28 cellular contexts compared by ENCODE assay signal in genomic region chr1:105437847-105438246, GRCh38.
"Had no signal": no experiment of that assay in that cellular context is flagged by ENCODE, and none has a peak within 500 bp of the region (broad histone marks: within the 10 kb centered on the region; RNA-seq: fewer than 3 reads in every experiment).

No MANE protein-coding gene starts in this region.

- H3K36me3 ChIP-seq: brain microvascular endothelial cell had no signal

- H3K36me3 Mint-ChIP-seq: activated naive CD4-positive, alpha-beta T cell treated with anti-CD3 and anti-CD28 coated beads, Interleukin-2, amount 10 ng/mL, durations not matched to agents 7 days and 5 days; activated naive CD8-positive, alpha-beta T cell treated with anti-CD3 and anti-CD28 coated beads, Interleukin-2, amount 10 ng/mL, durations not matched to agents 7 days and 5 days had no signal

- H3K27ac Mint-ChIP-seq: activated CD4-positive, alpha-beta memory T cell treated with anti-CD3 and anti-CD28 coated beads, Interleukin-2, amount 10 ng/mL, durations not matched to agents 7 days and 5 days; activated CD4-positive, alpha-beta T cell treated with anti-CD3 and anti-CD28 coated beads, Interleukin-2, amount 10 ng/mL, durations not matched to agents 7 days and 5 days; activated naive CD4-positive, alpha-beta T cell treated with anti-CD3 and anti-CD28 coated beads, Interleukin-2, amount 10 ng/mL, durations not matched to agents 7 days and 5 days; activated naive CD4-positive, alpha-beta T cell treated with anti-CD3 and anti-CD28 coated beads, Interleukin-2, amount 50 U/mL, for 72 hours; activated naive CD8-positive, alpha-beta T cell treated with anti-CD3 and anti-CD28 coated beads, Interleukin-2, amount 10 ng/mL, durations not matched to agents 7 days and 5 days; activated T-cell treated with anti-CD3 and anti-CD28 coated beads, Interleukin-2, amount 50 U/mL, for 24 hours; activated T-cell treated with anti-CD3 and anti-CD28 coated beads, Interleukin-2, amount 50 U/mL, for 72 hours; effector memory CD8-positive, alpha-beta T cell had no signal

- ATAC-seq: activated naive CD4-positive, alpha-beta T cell treated with anti-CD3 and anti-CD28 coated beads, Interleukin-2, amount 50 U/mL, for 72 hours; activated T-cell treated with anti-CD3 and anti-CD28 coated beads, Interleukin-2, amount 50 U/mL, for 72 hours; effector memory CD8-positive, alpha-beta T cell had no signal

- H3K4me3 Mint-ChIP-seq: activated CD4-positive, alpha-beta memory T cell treated with anti-CD3 and anti-CD28 coated beads, Interleukin-2, amount 10 ng/mL, durations not matched to agents 7 days and 5 days; activated CD4-positive, alpha-beta T cell treated with anti-CD3 and anti-CD28 coated beads, Interleukin-2, amount 10 ng/mL, durations not matched to agents 7 days and 5 days; activated naive CD4-positive, alpha-beta T cell treated with anti-CD3 and anti-CD28 coated beads, Interleukin-2, amount 10 ng/mL, durations not matched to agents 7 days and 5 days; activated naive CD8-positive, alpha-beta T cell treated with anti-CD3 and anti-CD28 coated beads, Interleukin-2, amount 10 ng/mL, durations not matched to agents 7 days and 5 days; activated T-cell treated with anti-CD3 and anti-CD28 coated beads, Interleukin-2, amount 50 U/mL, for 24 hours; activated T-cell treated with anti-CD3 and anti-CD28 coated beads, Interleukin-2, amount 50 U/mL, for 72 hours; central memory CD8-positive, alpha-beta T cell; effector memory CD8-positive, alpha-beta T cell had no signal

- DNase-seq: activated CD4-positive, alpha-beta memory T cell treated with anti-CD3 and anti-CD28 coated beads, Interleukin-2, amount 10 ng/mL, durations not matched to agents 7 days and 5 days; activated CD4-positive, alpha-beta T cell treated with anti-CD3 and anti-CD28 coated beads for 1 hour; activated CD4-positive, alpha-beta T cell treated with anti-CD3 and anti-CD28 coated beads for 4 hours; activated CD4-positive, alpha-beta T cell treated with anti-CD3 and anti-CD28 coated beads, Interleukin-2, amount 10 ng/mL, durations not matched to agents 7 days and 5 days; activated CD4-positive, alpha-beta T cell treated with anti-CD3 and anti-CD28 coated beads, Interleukin-2, amount 50 U/mL, for 4 hours; activated CD4-positive, CD25-positive, alpha-beta regulatory T cell; activated CD8-positive, alpha-beta memory T cell treated with anti-CD3 and anti-CD28 coated beads, Interleukin-2, amount 50 U/mL, for 48 hours; activated gamma-delta T cell; activated naive CD4-positive, alpha-beta T cell; activated naive CD4-positive, alpha-beta T cell treated with anti-CD3 and anti-CD28 coated beads, Interleukin-2, amount 10 ng/mL, durations not matched to agents 7 days and 5 days; activated naive CD8-positive, alpha-beta T cell treated with anti-CD3 and anti-CD28 coated beads, Interleukin-2, amount 10 ng/mL, durations not matched to agents 7 days and 5 days; activated T-cell treated with anti-CD3 and anti-CD28 coated beads for 4 hours; activated T-cell treated with anti-CD3 and anti-CD28 coated beads, Interleukin-2, amount 50 U/mL, for 24 hours; activated T-cell treated with anti-CD3 and anti-CD28 coated beads, Interleukin-2, amount 50 U/mL, for 72 hours; brain microvascular endothelial cell; cortex of kidney; dermis blood vessel endothelial cell; effector CD4-positive, alpha-beta T cell; effector memory CD8-positive, alpha-beta T cell; foreskin fibroblast; T-helper 2 cell had no signal

- H3K27me3 ChIP-seq: brain microvascular endothelial cell had no signal

- H3K27me3 Mint-ChIP-seq: activated CD4-positive, alpha-beta memory T cell treated with anti-CD3 and anti-CD28 coated beads, Interleukin-2, amount 10 ng/mL, durations not matched to agents 7 days and 5 days; activated CD4-positive, alpha-beta T cell treated with anti-CD3 and anti-CD28 coated beads, Interleukin-2, amount 10 ng/mL, durations not matched to agents 7 days and 5 days; activated naive CD4-positive, alpha-beta T cell treated with anti-CD3 and anti-CD28 coated beads, Interleukin-2, amount 10 ng/mL, durations not matched to agents 7 days and 5 days; activated naive CD8-positive, alpha-beta T cell treated with anti-CD3 and anti-CD28 coated beads, Interleukin-2, amount 10 ng/mL, durations not matched to agents 7 days and 5 days; activated T-cell treated with anti-CD3 and anti-CD28 coated beads, Interleukin-2, amount 50 U/mL, for 24 hours; central memory CD8-positive, alpha-beta T cell; effector memory CD8-positive, alpha-beta T cell had no signal

- H3K4me1 Mint-ChIP-seq: activated CD4-positive, alpha-beta memory T cell treated with anti-CD3 and anti-CD28 coated beads, Interleukin-2, amount 10 ng/mL, durations not matched to agents 7 days and 5 days; activated CD4-positive, alpha-beta T cell treated with anti-CD3 and anti-CD28 coated beads, Interleukin-2, amount 10 ng/mL, durations not matched to agents 7 days and 5 days; activated naive CD4-positive, alpha-beta T cell treated with anti-CD3 and anti-CD28 coated beads, Interleukin-2, amount 10 ng/mL, durations not matched to agents 7 days and 5 days; activated naive CD8-positive, alpha-beta T cell treated with anti-CD3 and anti-CD28 coated beads, Interleukin-2, amount 10 ng/mL, durations not matched to agents 7 days and 5 days; central memory CD8-positive, alpha-beta T cell had no signal

- FAIRE-seq: astrocyte, bronchial epithelial cell, colon, frontal cortex had no signal

- H3K27ac ChIP-seq: brain microvascular endothelial cell, epithelial cell of prostate had no signal
